ENCODE assay signal across 8 cellular contexts in the genomic region with DNA sequence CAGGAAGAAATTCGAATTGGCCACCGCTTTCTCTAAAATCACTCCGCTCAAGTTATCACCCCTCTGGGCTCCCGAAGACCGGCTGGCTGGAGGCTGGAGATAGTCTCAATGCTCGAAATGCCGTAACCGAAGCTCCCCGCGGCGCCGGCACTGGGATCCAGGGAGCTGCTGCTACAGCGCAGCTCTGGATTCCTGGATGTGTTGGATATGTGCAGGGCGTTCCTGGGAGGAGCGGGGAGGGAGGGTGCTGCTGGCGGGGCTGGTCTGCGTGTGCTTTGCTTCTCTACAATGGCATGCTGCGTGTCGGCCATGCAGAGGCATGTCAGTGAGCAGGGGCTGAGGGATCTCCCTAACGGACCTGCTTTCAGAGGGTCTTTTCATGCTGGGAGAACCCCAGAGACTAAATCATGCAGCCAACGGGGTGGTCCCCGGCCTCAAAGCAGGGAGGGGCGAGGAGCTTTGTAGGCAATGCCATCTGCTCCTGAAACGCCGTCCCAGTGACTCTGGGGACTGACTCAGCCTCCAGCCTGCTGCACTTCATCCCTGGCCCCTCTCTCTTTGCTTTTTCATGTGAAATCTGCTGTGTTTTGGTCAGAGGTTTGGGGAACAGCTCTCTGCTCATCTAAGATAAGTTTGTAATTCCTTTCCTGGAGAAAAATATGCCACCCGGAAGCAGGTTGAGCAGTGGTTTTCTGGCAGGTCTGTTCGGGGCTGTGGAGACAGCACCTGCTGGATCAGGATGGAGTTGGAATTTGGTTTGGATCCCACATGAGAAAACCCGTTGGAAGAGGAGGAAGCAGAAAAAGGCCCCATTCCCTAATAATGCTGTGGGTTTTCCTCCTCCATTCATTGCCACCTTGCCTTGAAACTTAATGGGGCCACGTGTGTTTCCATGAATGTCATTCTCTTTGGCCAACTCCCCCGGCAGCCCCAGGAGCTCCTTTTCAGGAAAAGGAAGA.
DNase-seq lines count a peak whose midpoint lies in the region; FAIRE-seq and TF ChIP-seq lines count a peak whose summit lies in the region.

No MANE protein-coding gene starts in this region.

- no peak for FAIRE-seq in D721Med (lab: Jason Lieb, UNC)

- no peak for TF ChIP-seq CTCF in D721Med (IDR thresholded peaks at IDR 0.05; ENCODE audit: insufficient read depth, missing control alignments)
- no peak for TF ChIP-seq CTCF in fibroblast of pulmonary artery (IDR thresholded peaks at IDR 0.05; ENCODE audit: low read length, missing control alignments)
- no peak for TF ChIP-seq CTCF in nephron progenitor cell (IDR thresholded peaks at IDR 0.05)

- H3K4me3 ChIP-seq in fibroblast of pulmonary artery (replicated peaks; ENCODE audit: low read depth, low read length) = peak overlapping the region; percentile 56

- peak; percentile 78 for DNase-seq in D721Med (ENCODE audit: insufficient read length, low spot score)
- DNase-seq in LHCN-M2 (ENCODE audit: low read depth) = peak; percentile 68
- DNase-seq in activated CD4-positive, alpha-beta memory T cell treated with anti-CD3 and anti-CD28 coated beads, Interleukin-2, amount 10 ng/mL, durations not matched to agents 7 days and 5 days = no peak
- DNase-seq in fibroblast of pulmonary artery (ENCODE audit: low read depth) = peak; percentile 75
- peak; percentile 70 for DNase-seq in nephron progenitor cell
- no peak for DNase-seq in T-helper 9 cell
- DNase-seq in cerebellum (ENCODE audit: low spot score) = no peak
- no peak for DNase-seq in H4 (ENCODE audit: low spot score)

- CTCF ChIA-PET in activated CD4-positive, alpha-beta memory T cell treated with anti-CD3 and anti-CD28 coated beads, Interleukin-2, amount 10 ng/mL, durations not matched to agents 7 days and 5 days (lab: Charles Lee) = interaction anchor here (0.8 to 4.9 kb wide), 9 partner anchors 8 to 121 kb away, joined by 3 to 26 read pairs (median 3); no protein-coding TSS in a partner anchor

- peak overlapping the region; percentile 90 for H3K4me3 Mint-ChIP-seq in activated CD4-positive, alpha-beta memory T cell treated with anti-CD3 and anti-CD28 coated beads, Interleukin-2, amount 10 ng/mL, durations not matched to agents 7 days and 5 days
- peak overlapping the region; percentile 92 for H3K4me3 Mint-ChIP-seq in nephron progenitor cell

- POLR2A ChIA-PET in activated CD4-positive, alpha-beta memory T cell treated with anti-CD3 and anti-CD28 coated beads, Interleukin-2, amount 10 ng/mL, durations not matched to agents 7 days and 5 days (lab: Charles Lee) = interaction anchor here (0.9 to 8.6 kb wide), 14 partner anchors 10 to 127 kb away, joined by 3 to 158 read pairs (median 4); no protein-coding TSS in a partner anchor

- peaks cover 79% of the 10 kb centered on the region for H3K36me3 Mint-ChIP-seq in activated CD4-positive, alpha-beta memory T cell treated with anti-CD3 and anti-CD28 coated beads, Interleukin-2, amount 10 ng/mL, durations not matched to agents 7 days and 5 days (ENCODE audit: low read depth)
- no peaks in the 10 kb centered on the region for H3K36me3 Mint-ChIP-seq in nephron progenitor cell (ENCODE audit: low read depth)

- no peaks in the 10 kb centered on the region for H3K9me3 Mint-ChIP-seq in activated CD4-positive, alpha-beta memory T cell treated with anti-CD3 and anti-CD28 coated beads, Interleukin-2, amount 10 ng/mL, durations not matched to agents 7 days and 5 days
- no peaks in the 10 kb centered on the region for H3K9me3 Mint-ChIP-seq in nephron progenitor cell

- H3K27ac Mint-ChIP-seq in activated CD4-positive, alpha-beta memory T cell treated with anti-CD3 and anti-CD28 coated beads, Interleukin-2, amount 10 ng/mL, durations not matched to agents 7 days and 5 days = peak overlapping the region; percentile 99
- H3K27ac Mint-ChIP-seq in nephron progenitor cell = peak overlapping the region; percentile 99

- no peaks in the 10 kb centered on the region for H3K27me3 Mint-ChIP-seq in activated CD4-positive, alpha-beta memory T cell treated with anti-CD3 and anti-CD28 coated beads, Interleukin-2, amount 10 ng/mL, durations not matched to agents 7 days and 5 days
- H3K27me3 Mint-ChIP-seq in nephron progenitor cell (ENCODE audit: low read depth, poor library complexity) = no peaks in the 10 kb centered on the region

- H3K4me1 Mint-ChIP-seq in activated CD4-positive, alpha-beta memory T cell treated with anti-CD3 and anti-CD28 coated beads, Interleukin-2, amount 10 ng/mL, durations not matched to agents 7 days and 5 days = peaks cover 72% of the 10 kb centered on the region
- peaks cover 86% of the 10 kb centered on the region for H3K4me1 Mint-ChIP-seq in nephron progenitor cell

Comparison
In these comparisons a context has a peak if more than half of its experiments do, and no peak if none do; other contexts are left out.
1. DNase-seq: peak in D721Med (single experiment), LHCN-M2 (single experiment), fibroblast of pulmonary artery (single experiment) and nephron progenitor cell (single experiment); none in activated CD4-positive, alpha-beta memory T cell treated with anti-CD3 and anti-CD28 coated beads, Interleukin-2, amount 10 ng/mL, durations not matched to agents 7 days and 5 days (single experiment), T-helper 9 cell (single experiment), cerebellum (single experiment) and H4 (single experiment).